Comparison of ENCODE assay signal across 23 cellular contexts in genomic region chr13:95745289-95745688, GRCh38.
"Had no signal": no experiment of that assay in that cellular context is flagged by ENCODE, and none has a peak within 500 bp of the region (broad histone marks: within the 10 kb centered on the region; RNA-seq: fewer than 3 reads in every experiment).

No MANE protein-coding gene starts in this region.

- H3K9me3 Mint-ChIP-seq: activated naive CD4-positive, alpha-beta T cell treated with anti-CD3 and anti-CD28 coated beads for 36 hours; central memory CD8-positive, alpha-beta T cell had no signal

- H3K4me3 Mint-ChIP-seq: activated CD4-positive, alpha-beta T cell treated with anti-CD3 and anti-CD28 coated beads, Interleukin-2, amount 10 ng/mL, durations not matched to agents 7 days and 5 days; activated CD8-positive, alpha-beta T cell treated with anti-CD3 and anti-CD28 coated beads, Interleukin-2, amount 10 ng/mL, durations not matched to agents 7 days and 5 days; activated naive CD4-positive, alpha-beta T cell treated with anti-CD3 and anti-CD28 coated beads for 36 hours; activated naive CD8-positive, alpha-beta T cell treated with anti-CD3 and anti-CD28 coated beads, Interleukin-2, amount 50 U/mL, for 24 hours; activated T-cell treated with anti-CD3 and anti-CD28 coated beads, Interleukin-2, amount 50 U/mL, for 4 hours; central memory CD8-positive, alpha-beta T cell; stimulated activated naive CD8-positive, alpha-beta T cell treated with anti-CD3 and anti-CD28 coated beads, Interleukin-15, amount 100 ng/mL, for 72 hours had no signal

- H3K4me1 ChIP-seq: colonic mucosa, suprapubic skin, vagina had no signal

- H3K36me3 ChIP-seq: brain microvascular endothelial cell, colonic mucosa, gastroesophageal sphincter, left ventricle myocardium inferior, suprapubic skin, vagina had no signal

- H3K27me3 ChIP-seq: brain microvascular endothelial cell, colonic mucosa, gastroesophageal sphincter, heart right ventricle, suprapubic skin, vagina had no signal

- H3K27ac ChIP-seq: brain microvascular endothelial cell, colonic mucosa, gastroesophageal sphincter, heart right ventricle, left ventricle myocardium inferior, psoas muscle, skin epidermis, suprapubic skin, vagina had no signal

- H3K27ac Mint-ChIP-seq: activated CD4-positive, alpha-beta T cell treated with anti-CD3 and anti-CD28 coated beads, Interleukin-2, amount 10 ng/mL, durations not matched to agents 7 days and 5 days; activated CD8-positive, alpha-beta T cell treated with anti-CD3 and anti-CD28 coated beads, Interleukin-2, amount 10 ng/mL, durations not matched to agents 7 days and 5 days; activated naive CD4-positive, alpha-beta T cell treated with anti-CD3 and anti-CD28 coated beads for 36 hours; activated naive CD8-positive, alpha-beta T cell treated with anti-CD3 and anti-CD28 coated beads, Interleukin-2, amount 50 U/mL, for 24 hours; stimulated activated naive CD8-positive, alpha-beta T cell treated with anti-CD3 and anti-CD28 coated beads, Interleukin-15, amount 100 ng/mL, for 72 hours had no signal

- DNase-seq: activated CD4-positive, alpha-beta T cell treated with anti-CD3 and anti-CD28 coated beads, Interleukin-2, amount 10 ng/mL, durations not matched to agents 7 days and 5 days; activated CD8-positive, alpha-beta memory T cell treated with anti-CD3 and anti-CD28 coated beads, Interleukin-2, amount 50 U/mL, for 4 hours; activated CD8-positive, alpha-beta T cell treated with anti-CD3 and anti-CD28 coated beads, Interleukin-2, amount 10 ng/mL, durations not matched to agents 7 days and 5 days; activated naive CD4-positive, alpha-beta T cell treated with anti-CD3 and anti-CD28 coated beads for 36 hours; activated naive CD8-positive, alpha-beta T cell treated with anti-CD3 and anti-CD28 coated beads, Interleukin-2, amount 50 U/mL, for 24 hours; activated T-cell treated with anti-CD3 and anti-CD28 coated beads, Interleukin-2, amount 50 U/mL, for 4 hours; anterior cingulate cortex; brain microvascular endothelial cell; colonic mucosa; heart right ventricle; left ventricle myocardium inferior; mammary epithelial cell; right cardiac atrium; stimulated activated naive CD8-positive, alpha-beta T cell treated with anti-CD3 and anti-CD28 coated beads, Interleukin-15, amount 100 ng/mL, for 72 hours; T1000; trophoblast cell had no signal

- ATAC-seq: activated CD4-positive, CD25-positive, alpha-beta regulatory T cell treated with anti-CD3 and anti-CD28 coated beads, Interleukin-2, amount 50 U/mL, for 24 hours; activated CD8-positive, alpha-beta T cell treated with anti-CD3 and anti-CD28 coated beads, Interleukin-2, amount 10 ng/mL, durations not matched to agents 7 days and 5 days; activated T-cell treated with anti-CD3 and anti-CD28 coated beads, Interleukin-2, amount 50 U/mL, for 4 hours; gastroesophageal sphincter; right cardiac atrium had no signal

- H3K4me3 ChIP-seq: colonic mucosa, gastroesophageal sphincter, heart right ventricle, left ventricle myocardium inferior, psoas muscle, skin epidermis, suprapubic skin, vagina had no signal

- H3K27me3 Mint-ChIP-seq: activated CD4-positive, alpha-beta T cell treated with anti-CD3 and anti-CD28 coated beads, Interleukin-2, amount 10 ng/mL, durations not matched to agents 7 days and 5 days; activated naive CD8-positive, alpha-beta T cell treated with anti-CD3 and anti-CD28 coated beads, Interleukin-2, amount 50 U/mL, for 24 hours; central memory CD8-positive, alpha-beta T cell; stimulated activated naive CD8-positive, alpha-beta T cell treated with anti-CD3 and anti-CD28 coated beads, Interleukin-15, amount 100 ng/mL, for 72 hours had no signal
